ENCODE assay signal across 8 cellular contexts in the genomic region with DNA sequence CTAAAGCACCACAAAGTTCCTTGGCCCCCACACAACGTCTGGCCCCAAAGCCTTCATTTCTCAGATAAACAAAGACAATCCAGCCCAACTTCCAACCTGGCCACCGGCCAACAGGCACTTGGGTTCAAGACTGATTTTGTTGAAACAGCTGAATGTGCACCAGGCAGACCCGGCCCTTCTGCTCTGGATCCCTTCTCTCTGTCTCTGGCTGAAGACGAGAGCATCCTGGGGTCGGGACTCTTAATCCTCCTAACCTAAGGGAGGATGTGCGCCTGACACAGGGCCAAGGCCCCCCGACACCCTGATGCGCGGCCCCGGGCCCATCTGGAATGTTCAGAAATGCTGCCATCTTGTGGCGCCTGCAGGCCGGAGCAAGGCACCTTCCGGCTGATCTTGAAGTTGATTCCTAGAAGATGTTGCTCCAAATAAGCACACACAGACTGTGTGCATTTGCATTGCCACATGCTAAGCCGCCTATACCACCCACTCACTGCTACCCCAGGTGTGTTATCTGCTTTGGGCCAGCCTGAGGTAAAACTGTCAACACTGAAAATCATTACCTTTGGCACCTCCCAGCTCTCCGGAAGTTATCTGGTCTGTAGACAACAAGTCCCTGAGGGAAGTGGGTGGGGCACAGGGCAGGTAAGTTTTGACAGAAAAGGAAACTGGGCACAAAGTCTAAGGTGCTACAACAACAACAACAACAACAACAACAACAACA.
DNase-seq lines count a peak whose midpoint lies in the region; ATAC-seq, FAIRE-seq and TF ChIP-seq lines count a peak whose summit lies in the region.

No MANE protein-coding gene starts in this region.

- H3K27me3 ChIP-seq in BJ (ENCODE audit: control insufficient read depth, insufficient read depth, low read length): peaks cover 14% of the 10 kb centered on the region
- peaks cover 2 to 3% of the 10 kb centered on the region in 2 experiments for H3K27me3 ChIP-seq in endothelial cell of umbilical vein (ENCODE audit: control insufficient read depth in 2 of 2, insufficient read depth in 2 of 2, low read length in 2 of 2)

- H3K9ac ChIP-seq in endothelial cell of umbilical vein (replicated peaks; ENCODE audit: extremely low read depth, insufficient read depth, low read length): no peak overlapping the region

- H3K9me3 ChIP-seq in endothelial cell of umbilical vein (replicated peaks; ENCODE audit: control insufficient read depth, insufficient read depth, low read length): no peaks in the 10 kb centered on the region

- in situ Hi-C loops in GM13976 (cut with MboI; ENCODE audit: low sequenced_read_pairs, unreplicated experiment): no loop called here

- no peaks in the 10 kb centered on the region for H3K79me2 ChIP-seq in endothelial cell of umbilical vein (ENCODE audit: control insufficient read depth, insufficient read depth, low read length)

- no peak overlapping the region for H3K4me2 ChIP-seq in endothelial cell of umbilical vein (ENCODE audit: insufficient read depth, low read length)

- FAIRE-seq in endothelial cell of umbilical vein (lab: Jason Lieb, UNC): peak; percentile 76

- H2AFZ ChIP-seq in endothelial cell of umbilical vein (ENCODE audit: low read depth, low read length): no peak overlapping the region

- H3K4me3 ChIP-seq in BJ (ENCODE audit: low read depth, low read length) (no peak overlapping the region), endothelial cell of umbilical vein (replicated peaks in 1 of 3; ENCODE audit: insufficient read depth in 1 of 3, low read depth in 1 of 3, low read length in 3 of 3) (no peak overlapping the region)

- DNase-seq in BJ (ENCODE audit: low read depth) (no peak), GM13976 (ENCODE audit: low spot score) (peak; percentile 60), OCI-M1 (lab: John Stamatoyannopoulos, UW) (peak; percentile 48), endothelial cell of umbilical vein (ENCODE audit: low read depth, low spot score) (peak; percentile 36), midbrain (lab: John Stamatoyannopoulos, UW) (peak; percentile 27), NCI-H446 treated with DMSO at 0.1 percent for 48 hours (lab: John Stamatoyannopoulos, UW) (no peak), NCI-H2107 (lab: John Stamatoyannopoulos, UW) (no peak)

- dilution Hi-C loops in endothelial cell of umbilical vein (cut with MboI; ENCODE audit: extremely low pct_ligation_motif_present, low sequenced_read_pairs): no loop called here

- no peak for TF ChIP-seq POLR2A in endothelial cell of umbilical vein (IDR thresholded peaks at IDR 0.05; ENCODE audit: low read depth, low read length)

- no peak overlapping the region for H3K27ac ChIP-seq in endothelial cell of umbilical vein (ENCODE audit: insufficient read depth, low read depth, low read length)

- no peaks in the 10 kb centered on the region for H3K36me3 ChIP-seq in BJ (ENCODE audit: control insufficient read depth, insufficient read depth, low read length)
- H3K36me3 ChIP-seq in endothelial cell of umbilical vein (ENCODE audit: control insufficient read depth in 2 of 2, extremely low read depth in 1 of 2, insufficient read depth in 2 of 2, low read length in 2 of 2): no peaks in the 10 kb centered on the region

- ATAC-seq in GM18520 (IDR thresholded peaks at IDR 0.05; ENCODE audit: unreplicated experiment): no peak

- CTCF ChIA-PET in BJ (lab: Yijun Ruan, JAX): interaction anchor here (0.6 to 3.8 kb wide), 30 partner anchors 8 to 982 kb away, joined by 3 to 39 read pairs (median 3); no protein-coding TSS in a partner anchor
- CTCF ChIA-PET in endothelial cell of umbilical vein (lab: Charles Lee): interaction anchor here (0.6 to 2.3 kb wide), 15 partner anchors 10 to 1029 kb away, joined by 3 to 25 read pairs (median 4); no protein-coding TSS in a partner anchor

- TF ChIP-seq CTCF in BJ (IDR thresholded peaks at IDR 0.05; ENCODE audit: insufficient read depth, low read depth, low read length): peak; percentile 85
- peak; percentile 49 for TF ChIP-seq CTCF in GM13976 (IDR thresholded peaks at IDR 0.05; ENCODE audit: borderline replicate concordance, control extremely low read depth, extremely low read depth, insufficient read depth, missing control alignments)
- TF ChIP-seq CTCF in endothelial cell of umbilical vein (IDR thresholded peaks at IDR 0.05; ENCODE audit: extremely low read depth in 1 of 2, insufficient read depth in 1 of 2, low read depth in 1 of 2, low read length in 2 of 2): peak; percentile 65 to 76

- intact Hi-C loops in endothelial cell of umbilical vein (cut with micrococcal nuclease): loop anchor here (1.0 kb wide), 3 partner anchors 109 to 979 kb away; no protein-coding TSS in a partner anchor

- BruUV-seq in endothelial cell of umbilical vein (replicated peaks; lab: Mats Ljungman, UMichigan): no TSS peak

- H4K20me1 ChIP-seq in endothelial cell of umbilical vein (replicated peaks; ENCODE audit: control insufficient read depth, extremely low read depth, insufficient read depth, low read length): no peaks in the 10 kb centered on the region

- POLR2A ChIA-PET in BJ (lab: Charles Lee) (interaction anchor here (0.5 to 1.1 kb wide), 2 partner anchors 10 to 52 kb away, joined by 4 read pairs; no protein-coding TSS in a partner anchor), endothelial cell of umbilical vein (lab: Charles Lee) (no interaction called here)

- no peaks in the 10 kb centered on the region for H3K4me1 ChIP-seq in endothelial cell of umbilical vein (ENCODE audit: control insufficient read depth, extremely low read depth, insufficient read depth, low read length)

- H3K9me1 ChIP-seq in endothelial cell of umbilical vein (replicated peaks; ENCODE audit: control insufficient read depth, extremely low read depth, insufficient read depth, low read length): no peaks in the 10 kb centered on the region

TF ChIP-seq in endothelial cell of umbilical vein, 7 proteins besides CTCF, POLR2A, EP300 and RAD21:
- TF ChIP-seq MYC (IDR thresholded peaks at IDR 0.05; ENCODE audit: low read depth, low read length) (no peak), FOS (IDR thresholded peaks at IDR 0.05; ENCODE audit: borderline replicate concordance, insufficient read depth, low read length) (no peak), JUN (IDR thresholded peaks at IDR 0.05; ENCODE audit: borderline replicate concordance, insufficient read depth, insufficient read length, low read depth) (no peak), GATA2 (IDR thresholded peaks at IDR 0.05; ENCODE audit: insufficient read depth, insufficient read length, low read depth, low read length) (no peak), EZH2 (IDR thresholded peaks at IDR 0.05; ENCODE audit: borderline replicate concordance, low read depth, low read length, severe bottlenecking) (no peak), POLR2AphosphoS5 (IDR thresholded peaks at IDR 0.05; ENCODE audit: insufficient read depth, low read depth, low read length) (no peak)
- TF ChIP-seq, protein P1, sequence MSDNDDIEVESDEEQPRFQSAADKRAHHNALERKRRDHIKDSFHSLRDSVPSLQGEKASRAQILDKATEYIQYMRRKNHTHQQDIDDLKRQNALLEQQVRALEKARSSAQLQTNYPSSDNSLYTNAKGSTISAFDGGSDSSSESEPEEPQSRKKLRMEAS (IDR thresholded peaks at IDR 0.05; ENCODE audit: insufficient read depth, insufficient read length): no peak
TF ChIP-seq in endothelial cell of umbilical vein: peak in this region for 0.

Comparison
In these comparisons a context has a peak if more than half of its experiments do, and no peak if none do; other contexts are left out.
1. DNase-seq: peak in GM13976 (single experiment), OCI-M1 (single experiment), endothelial cell of umbilical vein (single experiment) and midbrain (single experiment); none in BJ (single experiment), NCI-H446 treated with DMSO at 0.1 percent for 48 hours (single experiment) and NCI-H2107 (single experiment).
2. Peak in every context shown above with its lines, with median percentiles within 50 percentile points of each other: CTCF ChIP-seq.